In the genomic region with DNA sequence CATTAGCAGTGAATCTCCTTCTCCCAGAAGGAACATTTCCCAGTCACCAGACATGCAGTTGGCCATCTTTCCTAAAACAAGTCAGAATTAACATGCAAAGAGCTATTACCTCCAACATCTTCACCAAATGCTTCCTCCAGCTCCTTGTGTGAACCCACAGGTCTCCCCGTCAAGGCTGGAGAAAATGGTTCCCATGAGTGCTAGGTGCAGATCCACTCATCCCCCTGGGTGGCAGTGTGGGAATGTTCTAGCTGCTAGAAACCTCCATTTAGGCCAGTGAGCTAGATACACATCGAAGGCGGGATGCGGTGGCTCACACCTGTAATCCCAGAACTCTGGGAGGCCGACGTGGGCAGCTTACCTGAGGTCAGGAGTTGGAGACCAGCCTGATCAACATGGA, we compare ENCODE assay signal across 24 cellular contexts.
A peak's percentile ranks its signal among the peaks of the same experiment; 100 is the strongest.
DNase-seq lines count a peak whose midpoint lies in the region; ATAC-seq, FAIRE-seq and TF ChIP-seq lines count a peak whose summit lies in the region.
"Had no signal": no experiment of that assay in that cellular context is flagged by ENCODE, and none has a peak within 500 bp of the region (broad histone marks: within the 10 kb centered on the region; RNA-seq: fewer than 3 reads in every experiment).

No MANE protein-coding gene starts in this region.

- peak; percentile 41 for TF ChIP-seq CTCF in A673 (conservative IDR thresholded peaks at IDR 0.05; ENCODE audit: low read depth, low read length)
- TF ChIP-seq CTCF in C4-2B (conservative IDR thresholded peaks at IDR 0.05), result peak; percentile 19
- peak; percentile 28; the same call in 1 of the 2 replicates for TF ChIP-seq CTCF in Panc1 (IDR thresholded peaks at IDR 0.05)
- TF ChIP-seq CTCF in bronchial epithelial cell (IDR thresholded peaks at IDR 0.05; ENCODE audit: insufficient read depth, low read length, severe bottlenecking), result no peak

- intact Hi-C loops in A673 (cut with micrococcal nuclease; ENCODE audit: unreplicated experiment), result no loop called here
- intact Hi-C loops in Panc1 (cut with micrococcal nuclease; ENCODE audit: unreplicated experiment), result no loop called here

- in situ Hi-C loops in Panc1 (cut with HindIII; ENCODE audit: low pct_unique_long_range_greater_than_20kb, low sequenced_read_pairs), result no loop called here

- H3K27ac ChIP-seq in A673 (ENCODE audit: low read depth, low read length, poor library complexity, severe bottlenecking), result no peak overlapping the region
- H3K27ac ChIP-seq in C4-2B, result no peak overlapping the region
- H3K27ac ChIP-seq in Panc1 (ENCODE audit: low read length), result no peak overlapping the region
- H3K27ac ChIP-seq: GM23248 had no signal

- FAIRE-seq in bronchial epithelial cell (lab: Jason Lieb, UNC) (peak; percentile 60), HTR-8/SVneo (lab: Jason Lieb, UNC) (no peak)

- POLR2A ChIA-PET in A673 (lab: Charles Lee; ENCODE audit: low non-redundant PET) (no interaction called here), Panc1 (lab: Charles Lee) (interaction anchor here (0.6 to 0.7 kb wide), 2 partner anchors 175 to 242 kb away, joined by 3 to 16 read pairs; no protein-coding TSS in a partner anchor)

- no peaks in the 10 kb centered on the region for H3K27me3 ChIP-seq in A673 (replicated peaks; ENCODE audit: insufficient read depth, low read depth, low read length, poor library complexity)
- H3K27me3 ChIP-seq in Panc1 (ENCODE audit: control insufficient read depth, insufficient read depth, low read length), result no peaks in the 10 kb centered on the region
- H3K27me3 ChIP-seq in bronchial epithelial cell (ENCODE audit: control insufficient read depth, insufficient read depth, low read length), result no peaks in the 10 kb centered on the region

- H3K36me3 ChIP-seq in A673 (ENCODE audit: insufficient read depth, low read length, poor library complexity, severe bottlenecking) (no peaks in the 10 kb centered on the region), Panc1 (ENCODE audit: control insufficient read depth, insufficient read depth, low read length) (no peaks in the 10 kb centered on the region), bronchial epithelial cell (ENCODE audit: control insufficient read depth, insufficient read depth, low read length) (no peaks in the 10 kb centered on the region)

- peaks cover 22% of the 10 kb centered on the region for H3K4me1 ChIP-seq in A673 (ENCODE audit: insufficient read depth, low read length, poor library complexity, severe bottlenecking)
- H3K4me1 ChIP-seq in Panc1 (ENCODE audit: control insufficient read depth, insufficient read depth, low read length), result no peaks in the 10 kb centered on the region

- BruUV-seq in A673 (replicated peaks; lab: Mats Ljungman, UMichigan) (no TSS peak), Panc1 (replicated peaks; lab: Mats Ljungman, UMichigan) (no TSS peak)

- DNase-seq in A673 (ENCODE audit: low spot score), result peak; percentile 27
- no peak for DNase-seq in Panc1 (ENCODE audit: low read depth, low spot score)
- no peak for DNase-seq in bronchial epithelial cell (ENCODE audit: low read depth)
- no peak for DNase-seq in UCSD-AML1 (lab: John Stamatoyannopoulos, UW; ENCODE audit: unreplicated experiment)
- no peak for DNase-seq in NCI-H1417 treated with DMSO at 0.1 percent for 48 hours (lab: John Stamatoyannopoulos, UW)
- DNase-seq in HTR-8/SVneo (ENCODE audit: insufficient read length, low spot score), result no peak
- DNase-seq: activated CD8-positive, alpha-beta T cell treated with anti-CD3 and anti-CD28 coated beads, Interleukin-2, amount 10 ng/mL, durations not matched to agents 7 days and 5 days; activated gamma-delta T cell; CD4-positive, alpha-beta T cell; cerebellar nuclear complex; GDM1; GM23248; Kasumi-1; naive B cell; NCI-H1048; NCI-H2029 treated with DMSO at 0.1 percent for 48 hours; NCI-H446 treated with DMSO at 0.1 percent for 48 hours; occipital lobe; stimulated activated CD8-positive, alpha-beta memory T cell treated with anti-CD3 and anti-CD28 coated beads, Interleukin-4, amount 100 ng/mL, for 48 hours; T-helper 9 cell had no signal

- H3K9me3 ChIP-seq in A673 (ENCODE audit: low read depth, low read length, poor library complexity, severe bottlenecking) (no peaks in the 10 kb centered on the region), Panc1 (ENCODE audit: control insufficient read depth, insufficient read depth, low read depth, low read length) (no peaks in the 10 kb centered on the region)

- no peak for ATAC-seq in Panc1
- ATAC-seq in HG02588 (IDR thresholded peaks at IDR 0.05; ENCODE audit: unreplicated experiment), result no peak
- ATAC-seq: activated CD4-positive, CD25-positive, alpha-beta regulatory T cell treated with anti-CD3 and anti-CD28 coated beads, Interleukin-2, amount 50 U/mL, for 24 hours; activated CD8-positive, alpha-beta T cell treated with anti-CD3 and anti-CD28 coated beads, Interleukin-2, amount 10 ng/mL, durations not matched to agents 7 days and 5 days; left lobe of liver had no signal

- H3K4me3 ChIP-seq in A673 (ENCODE audit: low read depth, low read length, poor library complexity, severe bottlenecking), result no peak overlapping the region
- no peak overlapping the region for H3K4me3 ChIP-seq in Panc1 (ENCODE audit: low read depth in 2 of 2, low read length in 2 of 2)
- H3K4me3 ChIP-seq in bronchial epithelial cell (ENCODE audit: low read depth, low read length), result no peak overlapping the region
- H3K4me3 ChIP-seq: GM23248 had no signal

- CTCF ChIA-PET in A673 (lab: Charles Lee) (no interaction called here), Panc1 (lab: Charles Lee) (no interaction called here)
